ENCODE assay signal across 1 cellular context in genomic region chr13:45817833-45818232, GRCh38.
TF ChIP-seq lines count a peak whose summit lies in the region.

No MANE protein-coding gene starts in this region.

TF ChIP-seq in GM23338, 12 proteins besides CTCF, POLR2A, EP300 and RAD21 (continued from another document):
- TF ChIP-seq ZNF462 (CRISPR knock-in tag; IDR thresholded peaks at IDR 0.05) (no peak), ZNF331 (CRISPR knock-in tag; IDR thresholded peaks at IDR 0.05; ENCODE audit: low read depth) (no peak), ZNF114 (CRISPR knock-in tag; IDR thresholded peaks at IDR 0.05) (no peak), EZH2 (IDR thresholded peaks at IDR 0.05; ENCODE audit: low read depth, unreplicated experiment) (no peak), STAT1 (IDR thresholded peaks at IDR 0.05; ENCODE audit: unreplicated experiment) (no peak), EZH2phosphoT487 (IDR thresholded peaks at IDR 0.05; ENCODE audit: unreplicated experiment) (no peak)
TF ChIP-seq in GM23338: peak in this region for 0.
